8 cellular contexts compared by ENCODE assay signal in genomic region chr17:2058521-2059124, GRCh38.
DNase-seq lines count a peak whose midpoint lies in the region; ATAC-seq and TF ChIP-seq lines count a peak whose summit lies in the region.

No MANE protein-coding gene starts in this region.

- no peak for ATAC-seq in HG03135 (IDR thresholded peaks at IDR 0.05; ENCODE audit: unreplicated experiment)

- TF ChIP-seq CTCF in GM12874 (IDR thresholded peaks at IDR 0.05; ENCODE audit: insufficient read depth, low read depth, low read length) (peak; percentile 98), RWPE1 (conservative IDR thresholded peaks at IDR 0.05; ENCODE audit: low read depth) (peak; percentile 43; the same call in 1 of the 2 replicates)

- peaks cover 66% of the 10 kb centered on the region for H3K27me3 ChIP-seq in iPS-20b (ENCODE audit: insufficient read depth, low read length)

- H3K9ac ChIP-seq in iPS-20b (ENCODE audit: low read depth, low read length): no peak overlapping the region

- peak overlapping the region; percentile 30; the same call in 1 of the 2 replicates for H3K4me3 ChIP-seq in iPS-20b (ENCODE audit: low read length)

- H3K4me1 ChIP-seq in iPS-20b (ENCODE audit: insufficient read depth, low read length): peaks cover 13% of the 10 kb centered on the region; the same call in 1 of the 2 replicates

- CTCF ChIA-PET in RWPE1 (lab: Yijun Ruan, JAX): interaction anchor here (0.6 to 2.7 kb wide), 10 partner anchors 14 to 664 kb away, joined by 3 to 31 read pairs (median 3); no protein-coding TSS in a partner anchor

- H3K27ac ChIP-seq in RWPE1 (no peak overlapping the region), iPS-20b (ENCODE audit: low read length) (no peak overlapping the region)

- no peak for DNase-seq in RWPE1 (ENCODE audit: low spot score)
- peak; percentile 81 for DNase-seq in astrocyte of the hippocampus (ENCODE audit: low read depth, low spot score)
- DNase-seq in stimulated activated CD4-positive, alpha-beta T cell treated with anti-CD3 and anti-CD28 coated beads, Interleukin-1b, Interleukin-23, amount 100 ng/mL, for 48 hours: peak; percentile 64
- no peak for DNase-seq in NCI-H524 treated with DMSO at 0.1 percent for 48 hours (lab: John Stamatoyannopoulos, UW)
- DNase-seq in NCI-H2196 (lab: John Stamatoyannopoulos, UW; ENCODE audit: unreplicated experiment): no peak

- no peaks in the 10 kb centered on the region for H3K9me3 ChIP-seq in iPS-20b (ENCODE audit: insufficient read depth, low read depth, low read length)

- POLR2A ChIA-PET in RWPE1 (lab: Yijun Ruan, JAX; ENCODE audit: low non-redundant PET): no interaction called here

- H3K36me3 ChIP-seq in iPS-20b (ENCODE audit: insufficient read depth, low read depth, low read length): 0 out of 2 replicates have a peak, but pooled peaks cover 7% of the 10 kb centered on the region

Comparison
In these comparisons a context has a peak if more than half of its experiments do, and no peak if none do; other contexts are left out.
1. DNase-seq: peak in astrocyte of the hippocampus (single experiment) and stimulated activated CD4-positive, alpha-beta T cell treated with anti-CD3 and anti-CD28 coated beads, Interleukin-1b, Interleukin-23, amount 100 ng/mL, for 48 hours (single experiment); none in RWPE1 (single experiment), NCI-H524 treated with DMSO at 0.1 percent for 48 hours (single experiment) and NCI-H2196 (single experiment).